ENCODE assay signal across 28 cellular contexts in genomic region chr20:63137851-63138415, GRCh38.
"Had no signal": no experiment of that assay in that cellular context is flagged by ENCODE, and none has a peak within 500 bp of the region (broad histone marks: within the 10 kb centered on the region; RNA-seq: fewer than 3 reads in every experiment).

No MANE protein-coding gene starts in this region.

- H3K27ac Mint-ChIP-seq: activated naive CD8-positive, alpha-beta T cell; activated T-cell treated with anti-CD3 and anti-CD28 coated beads, Interleukin-2, amount 50 U/mL, for 72 hours; dendritic cell treated with granulocyte-macrophage colony-stimulating factor and Interleukin-4, amounts not matched to agents 40 ng/mL and 50 ng/mL, for 4 days; endodermal cell; mesothelial cell of epicardium; naive thymus-derived CD4-positive, alpha-beta T cell; neural progenitor cell; T-helper 1 cell treated with Interleukin-12 subunit alpha and Interleukin-12 subunit beta and Interleukin-4 antibody, amounts not matched to agents 30 μg/mL and 1 μg/mL, for 36 hours had no signal

- H3K27me3 ChIP-seq: brain microvascular endothelial cell, neural progenitor cell, right lobe of liver, testis, uterus had no signal

- H3K4me1 ChIP-seq: neural progenitor cell, right lobe of liver, testis, transverse colon, uterus had no signal

- DNase-seq: activated CD4-positive, alpha-beta T cell treated with anti-CD3 and anti-CD28 coated beads for 4 hours; activated CD4-positive, alpha-beta T cell treated with anti-CD3 and anti-CD28 coated beads, Interleukin-2, amount 50 U/mL, for 4 hours; activated naive CD4-positive, alpha-beta T cell treated with Interleukin-2 at 50 U/mL for 16 hours; activated T-cell treated with anti-CD3 and anti-CD28 coated beads for 4 hours; activated T-cell treated with anti-CD3 and anti-CD28 coated beads, Interleukin-2, amount 50 U/mL, for 72 hours; anterior cingulate cortex; brain microvascular endothelial cell; caudate nucleus; endodermal cell; foreskin fibroblast; mammary epithelial cell; naive thymus-derived CD4-positive, alpha-beta T cell; stimulated activated CD4-positive, alpha-beta T cell treated with anti-CD3 and anti-CD28 coated beads, Interleukin-12 subunit alpha, Interleukin-12 subunit beta, amount 100 ng/mL, for 4 hours; stimulated activated CD4-positive, alpha-beta T cell treated with anti-CD3 and anti-CD28 coated beads, Interleukin-4, amount 100 ng/mL, for 1 hour; stimulated activated naive CD8-positive, alpha-beta T cell treated with anti-CD3 and anti-CD28 coated beads, Interleukin-15, Interleukin-2, amounts not matched to agents 100 U/mL and 50 U/mL, for 24 hours; SW 1271; T-helper 9 cell; testis; transverse colon; uterus had no signal

- H3K36me3 Mint-ChIP-seq: activated naive CD8-positive, alpha-beta T cell; mesothelial cell of epicardium; naive thymus-derived CD4-positive, alpha-beta T cell; neural progenitor cell had no signal

- ATAC-seq: activated T-cell treated with anti-CD3 and anti-CD28 coated beads, Interleukin-2, amount 50 U/mL, for 72 hours; esophagus mucosa; naive thymus-derived CD4-positive, alpha-beta T cell; right lobe of liver; stimulated activated naive CD8-positive, alpha-beta T cell treated with anti-CD3 and anti-CD28 coated beads, Interleukin-15, Interleukin-2, amounts not matched to agents 100 U/mL and 50 U/mL, for 24 hours had no signal

- H3K9me3 ChIP-seq: right lobe of liver, testis, transverse colon, uterus had no signal

- H3K4me3 Mint-ChIP-seq: activated naive CD8-positive, alpha-beta T cell; activated T-cell treated with anti-CD3 and anti-CD28 coated beads, Interleukin-2, amount 50 U/mL, for 72 hours; dendritic cell treated with granulocyte-macrophage colony-stimulating factor and Interleukin-4, amounts not matched to agents 40 ng/mL and 50 ng/mL, for 4 days; endodermal cell; mesothelial cell of epicardium; naive thymus-derived CD4-positive, alpha-beta T cell; neural progenitor cell; T-helper 1 cell treated with Interleukin-12 subunit alpha and Interleukin-12 subunit beta and Interleukin-4 antibody, amounts not matched to agents 30 μg/mL and 1 μg/mL, for 36 hours had no signal

- H3K27ac ChIP-seq: brain microvascular endothelial cell, neural progenitor cell, right lobe of liver, testis, transverse colon, uterus, VCaP had no signal

- H3K4me3 ChIP-seq: neural progenitor cell, right lobe of liver, testis, transverse colon, uterus had no signal

- H3K9me3 Mint-ChIP-seq: activated T-cell treated with anti-CD3 and anti-CD28 coated beads, Interleukin-2, amount 50 U/mL, for 72 hours; dendritic cell treated with granulocyte-macrophage colony-stimulating factor and Interleukin-4, amounts not matched to agents 40 ng/mL and 50 ng/mL, for 4 days; endodermal cell; mesothelial cell of epicardium; naive thymus-derived CD4-positive, alpha-beta T cell; T-helper 1 cell treated with Interleukin-12 subunit alpha and Interleukin-12 subunit beta and Interleukin-4 antibody, amounts not matched to agents 30 μg/mL and 1 μg/mL, for 36 hours had no signal

- H3K36me3 ChIP-seq: brain microvascular endothelial cell, neural progenitor cell, right lobe of liver, transverse colon, uterus had no signal

- H3K4me1 Mint-ChIP-seq: endodermal cell; mesothelial cell of epicardium; naive thymus-derived CD4-positive, alpha-beta T cell had no signal
